ENCODE assay signal across 1 cellular context in genomic region chr1:3170566-3171453, GRCh38.
TF ChIP-seq lines count a peak whose summit lies in the region.

No MANE protein-coding gene starts in this region.

TF ChIP-seq in HepG2, 621 proteins besides CTCF, POLR2A, EP300 and RAD21 (continued from another document and continues in another):
- no peak for TF ChIP-seq HBP1 (CRISPR knock-in tag; IDR thresholded peaks at IDR 0.05; ENCODE audit: low read depth)
- TF ChIP-seq PREB (CRISPR knock-in tag; IDR thresholded peaks at IDR 0.05) = no peak
- no peak for TF ChIP-seq YEATS4 (CRISPR knock-in tag; IDR thresholded peaks at IDR 0.05; ENCODE audit: borderline replicate concordance)
- TF ChIP-seq ARNT2 (CRISPR knock-in tag; IDR thresholded peaks at IDR 0.05; ENCODE audit: low read depth) = peak; percentile 41; the same call in 1 of the 2 replicates
- TF ChIP-seq NFIB (CRISPR knock-in tag; IDR thresholded peaks at IDR 0.05; ENCODE audit: borderline replicate concordance) = no peak
- no peak for TF ChIP-seq ZNF703 (CRISPR knock-in tag; IDR thresholded peaks at IDR 0.05; ENCODE audit: borderline replicate concordance)
- no peak for TF ChIP-seq ZZZ3 (CRISPR knock-in tag; IDR thresholded peaks at IDR 0.05; ENCODE audit: borderline replicate concordance)
- 0 out of 2 replicates have a peak, but pooled peaks have one; percentile 13 for TF ChIP-seq ZGPAT (CRISPR knock-in tag; IDR thresholded peaks at IDR 0.05)
- TF ChIP-seq ZNF879 (CRISPR knock-in tag; IDR thresholded peaks at IDR 0.05) = 0 out of 2 replicates have a peak, but pooled peaks have one; percentile 14
- no peak for TF ChIP-seq ZNF740 (CRISPR knock-in tag; IDR thresholded peaks at IDR 0.05)
- TF ChIP-seq ZNF430 (CRISPR knock-in tag; IDR thresholded peaks at IDR 0.05) = 0 out of 2 replicates have a peak, but pooled peaks have one; percentile 58
- no peak for TF ChIP-seq KLF13 (CRISPR knock-in tag; IDR thresholded peaks at IDR 0.05)
- no peak for TF ChIP-seq ZNF18 (CRISPR knock-in tag; IDR thresholded peaks at IDR 0.05; ENCODE audit: insufficient replicate concordance)
- 0 out of 2 replicates have a peak, but pooled peaks have one; percentile 8 for TF ChIP-seq TSC22D2 (CRISPR knock-in tag; IDR thresholded peaks at IDR 0.05; ENCODE audit: borderline replicate concordance)
- peak; percentile 51; the same call in 1 of the 2 replicates for TF ChIP-seq ZBTB7B (CRISPR knock-in tag; IDR thresholded peaks at IDR 0.05)
- no peak for TF ChIP-seq FOXJ3 (CRISPR knock-in tag; IDR thresholded peaks at IDR 0.05; ENCODE audit: borderline replicate concordance)
- peak; percentile 11; the same call in 1 of the 2 replicates for TF ChIP-seq RXRB (CRISPR knock-in tag; IDR thresholded peaks at IDR 0.05; ENCODE audit: borderline replicate concordance)
- TF ChIP-seq KMT2A (CRISPR knock-in tag; IDR thresholded peaks at IDR 0.05) = no peak
- TF ChIP-seq ZNF580 (CRISPR knock-in tag; IDR thresholded peaks at IDR 0.05; ENCODE audit: borderline replicate concordance, low read depth) = no peak
- no peak for TF ChIP-seq HOMEZ (CRISPR knock-in tag; IDR thresholded peaks at IDR 0.05; ENCODE audit: low read depth)
- no peak; the same call in 1 of the 2 replicates for TF ChIP-seq HDAC1 (CRISPR knock-in tag; IDR thresholded peaks at IDR 0.05)
- no peak for TF ChIP-seq ZNF614 (CRISPR knock-in tag; IDR thresholded peaks at IDR 0.05; ENCODE audit: borderline replicate concordance)
- no peak for TF ChIP-seq MXD1 (CRISPR knock-in tag; IDR thresholded peaks at IDR 0.05)
- TF ChIP-seq HNRNPUL1 (IDR thresholded peaks at IDR 0.05; ENCODE audit: low read depth, low read length) = no peak
- TF ChIP-seq ZBTB2 (CRISPR knock-in tag; IDR thresholded peaks at IDR 0.05; ENCODE audit: low read depth) = no peak
- no peak for TF ChIP-seq ZNF891 (CRISPR knock-in tag; IDR thresholded peaks at IDR 0.05)
- TF ChIP-seq TMF1 (CRISPR knock-in tag; IDR thresholded peaks at IDR 0.05; ENCODE audit: low read depth) = no peak
- TF ChIP-seq CREB3 (CRISPR knock-in tag; IDR thresholded peaks at IDR 0.05) = no peak
- no peak for TF ChIP-seq HNRNPK (IDR thresholded peaks at IDR 0.05; ENCODE audit: low read depth, low read length, poor library complexity, severe bottlenecking)
- TF ChIP-seq PHF20 (CRISPR knock-in tag; IDR thresholded peaks at IDR 0.05) = no peak
- no peak for TF ChIP-seq NR2F1 (CRISPR knock-in tag; IDR thresholded peaks at IDR 0.05)
- peak; percentile 63 for TF ChIP-seq SP5 (CRISPR knock-in tag; IDR thresholded peaks at IDR 0.05; ENCODE audit: borderline replicate concordance, low read depth)
- no peak for TF ChIP-seq AFF4 (CRISPR knock-in tag; IDR thresholded peaks at IDR 0.05)
- TF ChIP-seq ZNF343 (CRISPR knock-in tag; IDR thresholded peaks at IDR 0.05) = no peak; the same call in 1 of the 2 replicates
- TF ChIP-seq JUNB (CRISPR knock-in tag; IDR thresholded peaks at IDR 0.05; ENCODE audit: borderline replicate concordance) = no peak
- TF ChIP-seq ZNF567 (CRISPR knock-in tag; IDR thresholded peaks at IDR 0.05; ENCODE audit: borderline replicate concordance) = no peak
- TF ChIP-seq HMGXB4 (CRISPR knock-in tag; IDR thresholded peaks at IDR 0.05; ENCODE audit: borderline replicate concordance in 1 of 2, low read depth in 1 of 2) = no peak
- TF ChIP-seq TRAFD1 (CRISPR knock-in tag; IDR thresholded peaks at IDR 0.05; ENCODE audit: borderline replicate concordance) = no peak
- no peak for TF ChIP-seq RFX3 (CRISPR knock-in tag; IDR thresholded peaks at IDR 0.05)
- TF ChIP-seq FOSL2 (CRISPR knock-in tag; IDR thresholded peaks at IDR 0.05) = no peak
